In the genomic region with DNA sequence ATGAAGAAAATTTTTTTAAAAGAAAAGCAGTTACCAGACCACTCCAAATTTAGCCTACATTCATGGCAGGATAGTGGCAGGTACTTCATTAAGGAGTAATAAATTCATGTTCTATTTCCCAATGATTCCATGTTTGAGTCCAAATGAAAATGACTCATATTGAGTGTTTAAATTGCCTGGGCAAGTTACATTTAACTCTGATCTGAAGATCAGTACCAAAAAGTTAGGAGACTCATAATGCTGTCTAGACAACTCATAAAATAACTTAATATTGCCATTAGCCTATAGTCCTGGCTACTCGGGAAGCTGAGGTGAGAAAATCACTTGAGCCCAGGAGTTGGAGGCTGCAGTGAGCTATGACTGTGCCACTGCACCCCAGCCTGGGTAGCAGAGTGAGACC, we compare ENCODE assay signal across 24 cellular contexts.
"Had no signal": no experiment of that assay in that cellular context is flagged by ENCODE, and none has a peak within 500 bp of the region (broad histone marks: within the 10 kb centered on the region; RNA-seq: fewer than 3 reads in every experiment).

No MANE protein-coding gene starts in this region.

- DNase-seq: dermis blood vessel endothelial cell; effector memory CD4-positive, alpha-beta T cell; erythroblast; esophagus squamous epithelium; gastrocnemius medialis; head of caudate nucleus; left ventricle myocardium superior; lower lobe of right lung; natural killer cell; pancreas; stimulated activated CD4-positive, alpha-beta T cell treated with anti-CD3 and anti-CD28 coated beads, Interleukin-12 subunit alpha, Interleukin-12 subunit beta, amount 100 ng/mL, for 4 hours; stimulated activated CD4-positive, alpha-beta T cell treated with anti-CD3 and anti-CD28 coated beads, Interleukin-1b, Interleukin-23, amount 100 ng/mL, for 48 hours; stimulated activated CD4-positive, alpha-beta T cell treated with anti-CD3 and anti-CD28 coated beads, Interleukin-4, amount 100 ng/mL, for 1 hour; stimulated activated CD8-positive, alpha-beta memory T cell treated with anti-CD3 and anti-CD28 coated beads, Interleukin-4, amount 100 ng/mL, for 48 hours; stimulated activated naive CD4-positive, alpha-beta T cell; stimulated activated naive CD8-positive, alpha-beta T cell treated with anti-CD3 and anti-CD28 coated beads, Interleukin-15, amount 100 ng/mL, for 72 hours; transverse colon; upper lobe of right lung; uterus had no signal

- H3K4me1 ChIP-seq: right atrium auricular region, uterus had no signal

- H3K27ac ChIP-seq: coronary artery, esophagus squamous epithelium, gastrocnemius medialis, lower lobe of right lung, pancreas, right atrium auricular region, suprapubic skin, transverse colon, upper lobe of right lung, uterus had no signal

- H3K9me3 ChIP-seq: esophagus squamous epithelium, gastrocnemius medialis, lower lobe of right lung, pancreas, right atrium auricular region, suprapubic skin, transverse colon, upper lobe of right lung, uterus had no signal

- H3K27me3 ChIP-seq: esophagus squamous epithelium, gastrocnemius medialis, pancreas, right atrium auricular region, suprapubic skin, transverse colon, upper lobe of right lung, uterus had no signal

- H3K36me3 ChIP-seq: esophagus squamous epithelium, gastrocnemius medialis, lower lobe of right lung, pancreas, right atrium auricular region, suprapubic skin, transverse colon, upper lobe of right lung, uterus had no signal

- ATAC-seq: gastrocnemius medialis; left ventricle myocardium superior; natural killer cell; pancreas; sciatic nerve; stimulated activated naive CD8-positive, alpha-beta T cell treated with anti-CD3 and anti-CD28 coated beads, Interleukin-15, amount 100 ng/mL, for 72 hours; upper lobe of right lung had no signal

- H3K4me3 ChIP-seq: coronary artery, esophagus squamous epithelium, gastrocnemius medialis, lower lobe of right lung, pancreas, right atrium auricular region, smooth muscle cell, suprapubic skin, transverse colon, upper lobe of right lung, uterus had no signal

- H3K4me2 ChIP-seq: smooth muscle cell had no signal
